In the genomic region with DNA sequence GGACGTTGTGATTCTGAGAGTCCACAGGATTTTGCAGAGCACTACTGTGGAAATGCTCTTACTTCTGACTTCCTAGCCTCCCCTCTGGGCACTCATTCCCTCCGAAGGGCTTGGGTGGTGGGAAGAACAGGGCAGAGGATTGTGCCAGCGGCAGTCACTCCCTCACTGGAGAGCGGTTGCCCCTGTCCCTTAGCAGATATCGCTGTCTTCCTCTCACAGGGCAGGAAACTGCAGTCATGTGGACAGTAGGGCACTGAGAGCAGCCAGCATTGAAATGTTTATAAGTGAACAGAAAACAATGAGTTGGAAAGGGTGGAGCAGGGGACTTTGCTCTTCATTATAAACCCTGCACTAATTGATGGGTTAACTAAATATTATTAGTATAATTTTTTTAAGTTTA, we compare ENCODE assay signal across 1 cellular context.
TF ChIP-seq lines count a peak whose summit lies in the region.

No MANE protein-coding gene starts in this region.

TF ChIP-seq in GM23338, 12 proteins besides CTCF, POLR2A, EP300 and RAD21 (continued from another document):
- TF ChIP-seq, protein P1, sequence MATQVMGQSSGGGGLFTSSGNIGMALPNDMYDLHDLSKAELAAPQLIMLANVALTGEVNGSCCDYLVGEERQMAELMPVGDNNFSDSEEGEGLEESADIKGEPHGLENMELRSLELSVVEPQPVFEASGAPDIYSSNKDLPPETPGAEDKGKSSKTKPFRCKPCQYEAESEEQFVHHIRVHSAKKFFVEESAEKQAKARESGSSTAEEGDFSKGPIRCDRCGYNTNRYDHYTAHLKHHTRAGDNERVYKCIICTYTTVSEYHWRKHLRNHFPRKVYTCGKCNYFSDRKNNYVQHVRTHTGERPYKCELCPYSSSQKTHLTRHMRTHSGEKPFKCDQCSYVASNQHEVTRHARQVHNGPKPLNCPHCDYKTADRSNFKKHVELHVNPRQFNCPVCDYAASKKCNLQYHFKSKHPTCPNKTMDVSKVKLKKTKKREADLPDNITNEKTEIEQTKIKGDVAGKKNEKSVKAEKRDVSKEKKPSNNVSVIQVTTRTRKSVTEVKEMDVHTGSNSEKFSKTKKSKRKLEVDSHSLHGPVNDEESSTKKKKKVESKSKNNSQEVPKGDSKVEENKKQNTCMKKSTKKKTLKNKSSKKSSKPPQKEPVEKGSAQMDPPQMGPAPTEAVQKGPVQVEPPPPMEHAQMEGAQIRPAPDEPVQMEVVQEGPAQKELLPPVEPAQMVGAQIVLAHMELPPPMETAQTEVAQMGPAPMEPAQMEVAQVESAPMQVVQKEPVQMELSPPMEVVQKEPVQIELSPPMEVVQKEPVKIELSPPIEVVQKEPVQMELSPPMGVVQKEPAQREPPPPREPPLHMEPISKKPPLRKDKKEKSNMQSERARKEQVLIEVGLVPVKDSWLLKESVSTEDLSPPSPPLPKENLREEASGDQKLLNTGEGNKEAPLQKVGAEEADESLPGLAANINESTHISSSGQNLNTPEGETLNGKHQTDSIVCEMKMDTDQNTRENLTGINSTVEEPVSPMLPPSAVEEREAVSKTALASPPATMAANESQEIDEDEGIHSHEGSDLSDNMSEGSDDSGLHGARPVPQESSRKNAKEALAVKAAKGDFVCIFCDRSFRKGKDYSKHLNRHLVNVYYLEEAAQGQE (IDR thresholded peaks at IDR 0.05; ENCODE audit: unreplicated experiment), result no peak
